1 cellular context compared by ENCODE assay signal in the genomic region with DNA sequence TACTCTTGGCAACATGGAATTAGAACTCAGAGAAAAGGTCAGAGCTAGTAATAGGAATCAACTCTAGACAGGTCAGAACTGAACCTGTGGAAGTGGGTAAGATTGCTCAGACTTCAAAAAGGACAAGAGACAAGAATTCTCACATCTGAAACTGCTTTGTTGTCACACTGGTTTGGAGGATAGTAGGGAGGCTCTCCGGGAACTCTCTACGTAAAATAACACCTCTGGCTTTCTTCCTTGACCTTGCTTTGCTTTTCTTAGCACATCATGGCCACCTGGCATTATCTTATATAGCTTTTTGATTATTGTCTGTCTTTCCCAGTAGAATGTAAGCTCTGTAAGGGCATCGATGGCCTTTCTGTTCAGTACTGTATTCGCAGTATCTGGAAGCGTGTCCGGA.
TF ChIP-seq lines count a peak whose summit lies in the region.

No MANE protein-coding gene starts in this region.

TF ChIP-seq in IMR-90, 13 proteins besides CTCF, POLR2A, EP300 and RAD21 (continued from another document):
- TF ChIP-seq RFX5 (IDR thresholded peaks at IDR 0.05; ENCODE audit: low read depth, low read length): no peak
- no peak for TF ChIP-seq RCOR1 (IDR thresholded peaks at IDR 0.05; ENCODE audit: insufficient replicate concordance, low read length)
- no peak for TF ChIP-seq FOS (IDR thresholded peaks at IDR 0.05; ENCODE audit: low read depth, low read length)
